1 cellular context compared by ENCODE assay signal in the genomic region with DNA sequence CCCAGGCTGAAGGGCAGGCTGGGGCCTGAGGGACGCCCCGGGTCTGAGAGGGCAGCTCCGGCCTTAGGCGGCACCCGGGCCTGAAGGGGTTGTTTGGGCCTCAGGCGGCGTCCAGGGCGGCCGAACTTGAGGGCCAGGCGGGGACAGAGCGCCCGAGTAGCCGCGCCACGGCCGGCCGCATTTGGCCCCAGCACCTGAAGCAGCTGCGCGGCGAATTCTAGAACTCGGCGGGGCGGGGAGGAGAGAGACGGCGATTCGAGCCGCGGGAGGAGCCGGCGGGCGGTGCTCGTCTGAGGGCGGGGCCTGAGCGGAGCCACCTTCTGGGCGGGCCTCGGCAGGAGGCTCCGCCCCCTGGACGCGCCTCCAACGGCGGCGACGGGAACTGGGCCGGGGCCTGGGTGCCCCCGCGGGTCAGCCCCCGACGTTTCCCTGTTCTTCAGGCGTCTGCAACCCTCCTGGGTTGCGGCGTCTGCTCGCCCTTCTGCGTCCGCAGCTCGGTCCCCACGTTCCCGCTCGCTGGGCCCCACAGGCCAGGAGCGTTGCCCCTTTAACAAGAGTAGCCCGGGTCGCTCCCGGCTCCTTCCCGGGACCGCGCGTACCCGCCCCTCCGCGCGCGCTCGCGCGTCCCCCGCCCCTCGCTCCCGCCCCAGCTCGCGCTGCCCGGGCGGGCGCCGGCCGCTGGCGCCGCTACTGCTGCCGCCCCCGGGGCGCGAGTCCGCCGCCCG.
A peak's percentile ranks its signal among the peaks of the same experiment; 100 is the strongest.
TF ChIP-seq lines count a peak whose summit lies in the region.

A gene with protein sequence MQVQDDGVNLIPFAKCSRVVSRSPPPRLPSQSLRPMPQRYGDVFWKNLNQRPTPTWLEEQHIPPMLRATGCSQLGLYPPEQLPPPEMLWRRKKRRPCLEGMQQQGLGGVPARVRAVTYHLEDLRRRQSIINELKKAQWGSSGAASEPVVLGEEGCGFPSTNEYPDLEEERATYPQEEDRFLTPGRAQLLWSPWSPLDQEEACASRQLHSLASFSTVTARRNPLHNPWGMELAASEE (minus strand): TSS at position 221 of the 725 bp plus-strand sequence. CDS start 3,085 bp downstream, outside the sequence.
A gene (plus strand): TSS at position 649 of the 725 bp plus-strand sequence. CDS start 2,297 bp downstream, outside the sequence.

TF ChIP-seq in HepG2, 621 proteins besides CTCF, POLR2A, EP300 and RAD21 (continued from another document and continues in another):
- TF ChIP-seq CREM (IDR thresholded peaks at IDR 0.05) (no peak), CREM (CRISPR knock-in tag; IDR thresholded peaks at IDR 0.05) (no peak), ZBTB7B (CRISPR knock-in tag; IDR thresholded peaks at IDR 0.05) (no peak), SUZ12 (IDR thresholded peaks at IDR 0.05; ENCODE audit: low read depth, low read length) (no peak), IRX3 (CRISPR knock-in tag; IDR thresholded peaks at IDR 0.05; ENCODE audit: borderline replicate concordance, low read depth) (0 out of 2 replicates have a peak, but pooled peaks have one; percentile 51), ZFP62 (CRISPR knock-in tag; IDR thresholded peaks at IDR 0.05) (no peak), NR2C2 (CRISPR knock-in tag; IDR thresholded peaks at IDR 0.05; ENCODE audit: borderline replicate concordance) (0 out of 2 replicates have a peak, but pooled peaks have one; percentile 45), ZNF891 (CRISPR knock-in tag; IDR thresholded peaks at IDR 0.05) (no peak), NFE2L2 (IDR thresholded peaks at IDR 0.05; ENCODE audit: low read length) (no peak), SOX6 (IDR thresholded peaks at IDR 0.05) (no peak), SOX6 (CRISPR knock-in tag; IDR thresholded peaks at IDR 0.05) (no peak), ZNF841 (CRISPR knock-in tag; IDR thresholded peaks at IDR 0.05; ENCODE audit: borderline replicate concordance) (no peak), FOXM1 (CRISPR knock-in tag; IDR thresholded peaks at IDR 0.05) (no peak), SMARCC2 (IDR thresholded peaks at IDR 0.05) (no peak), ZNF570 (CRISPR knock-in tag; IDR thresholded peaks at IDR 0.05; ENCODE audit: borderline replicate concordance) (no peak), MIER2 (CRISPR knock-in tag; IDR thresholded peaks at IDR 0.05) (no peak), ARID2 (CRISPR knock-in tag; IDR thresholded peaks at IDR 0.05; ENCODE audit: borderline replicate concordance) (0 out of 2 replicates have a peak, but pooled peaks have one; percentile 63), KDM5A (IDR thresholded peaks at IDR 0.05; ENCODE audit: borderline replicate concordance, low read length) (no peak; the same call in 1 of the 2 replicates), YEATS2 (CRISPR knock-in tag; IDR thresholded peaks at IDR 0.05; ENCODE audit: borderline replicate concordance) (peak; percentile 35; the same call in 1 of the 2 replicates), ESRRA (CRISPR knock-in tag; IDR thresholded peaks at IDR 0.05; ENCODE audit: low read depth) (no peak; the same call in 1 of the 2 replicates), TCF7L2 (IDR thresholded peaks at IDR 0.05; ENCODE audit: low read depth, low read length) (no peak), SP1 (IDR thresholded peaks at IDR 0.05) (0 out of 2 replicates have a peak, but pooled peaks have one; percentile 52), SP1 (CRISPR knock-in tag; IDR thresholded peaks at IDR 0.05) (peak; percentile 89), PLRG1 (conservative IDR thresholded peaks at IDR 0.05) (no peak), ZNF33B (CRISPR knock-in tag; IDR thresholded peaks at IDR 0.05) (peak; percentile 78; the same call in 1 of the 2 replicates), ZFP37 (CRISPR knock-in tag; IDR thresholded peaks at IDR 0.05; ENCODE audit: borderline replicate concordance) (no peak), HMG20A (CRISPR knock-in tag; IDR thresholded peaks at IDR 0.05; ENCODE audit: borderline replicate concordance) (no peak), ZNF343 (CRISPR knock-in tag; IDR thresholded peaks at IDR 0.05) (0 out of 2 replicates have a peak, but pooled peaks have one; percentile 41), ZNF552 (CRISPR knock-in tag; IDR thresholded peaks at IDR 0.05; ENCODE audit: borderline replicate concordance) (no peak), KDM3A (CRISPR knock-in tag; IDR thresholded peaks at IDR 0.05; ENCODE audit: low read depth) (no peak), ELF3 (CRISPR knock-in tag; IDR thresholded peaks at IDR 0.05) (peak; percentile 32; the same call in 1 of the 2 replicates), KAT2B (IDR thresholded peaks at IDR 0.05; ENCODE audit: borderline replicate concordance, low read depth, low read length) (no peak), PAWR (CRISPR knock-in tag; IDR thresholded peaks at IDR 0.05; ENCODE audit: borderline replicate concordance) (no peak), HCFC1 (IDR thresholded peaks at IDR 0.05; ENCODE audit: low read depth, low read length) (no peak), ZNF350 (CRISPR knock-in tag; IDR thresholded peaks at IDR 0.05; ENCODE audit: borderline replicate concordance, low read depth) (no peak), IKZF1 (IDR thresholded peaks at IDR 0.05) (no peak), HOXA5 (CRISPR knock-in tag; IDR thresholded peaks at IDR 0.05) (peak; percentile 46), ZFP82 (CRISPR knock-in tag; IDR thresholded peaks at IDR 0.05; ENCODE audit: borderline replicate concordance) (0 out of 2 replicates have a peak, but pooled peaks have one; percentile 30), MTF1 (CRISPR knock-in tag; IDR thresholded peaks at IDR 0.05) (0 out of 2 replicates have a peak, but pooled peaks have one; percentile 57), ZNF7 (CRISPR knock-in tag; IDR thresholded peaks at IDR 0.05) (no peak), PRPF4 (IDR thresholded peaks at IDR 0.05; ENCODE audit: low read depth, low read length, poor library complexity, severe bottlenecking) (no peak), ZIK1 (CRISPR knock-in tag; IDR thresholded peaks at IDR 0.05; ENCODE audit: borderline replicate concordance, low read depth) (no peak), ZNF260 (CRISPR knock-in tag; IDR thresholded peaks at IDR 0.05; ENCODE audit: borderline replicate concordance, low read depth) (no peak), KMT2A (CRISPR knock-in tag; IDR thresholded peaks at IDR 0.05) (0 out of 2 replicates have a peak, but pooled peaks have one; percentile 16), EEA1 (CRISPR knock-in tag; IDR thresholded peaks at IDR 0.05; ENCODE audit: borderline replicate concordance) (no peak), BRCA1 (CRISPR knock-in tag; IDR thresholded peaks at IDR 0.05) (no peak), AKAP8 (CRISPR knock-in tag; IDR thresholded peaks at IDR 0.05) (0 out of 2 replicates have a peak, but pooled peaks have one; percentile 24), ZNF296 (CRISPR knock-in tag; conservative IDR thresholded peaks at IDR 0.05) (no peak), HDAC6 (IDR thresholded peaks at IDR 0.05; ENCODE audit: low read depth, low read length) (no peak), ISX (CRISPR knock-in tag; conservative IDR thresholded peaks at IDR 0.05) (no peak; the same call in 1 of the 2 replicates)
- TF ChIP-seq, protein P1, sequence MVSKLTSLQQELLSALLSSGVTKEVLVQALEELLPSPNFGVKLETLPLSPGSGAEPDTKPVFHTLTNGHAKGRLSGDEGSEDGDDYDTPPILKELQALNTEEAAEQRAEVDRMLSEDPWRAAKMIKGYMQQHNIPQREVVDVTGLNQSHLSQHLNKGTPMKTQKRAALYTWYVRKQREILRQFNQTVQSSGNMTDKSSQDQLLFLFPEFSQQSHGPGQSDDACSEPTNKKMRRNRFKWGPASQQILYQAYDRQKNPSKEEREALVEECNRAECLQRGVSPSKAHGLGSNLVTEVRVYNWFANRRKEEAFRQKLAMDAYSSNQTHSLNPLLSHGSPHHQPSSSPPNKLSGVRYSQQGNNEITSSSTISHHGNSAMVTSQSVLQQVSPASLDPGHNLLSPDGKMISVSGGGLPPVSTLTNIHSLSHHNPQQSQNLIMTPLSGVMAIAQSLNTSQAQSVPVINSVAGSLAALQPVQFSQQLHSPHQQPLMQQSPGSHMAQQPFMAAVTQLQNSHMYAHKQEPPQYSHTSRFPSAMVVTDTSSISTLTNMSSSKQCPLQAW (CRISPR knock-in tag; IDR thresholded peaks at IDR 0.05): no peak
- TF ChIP-seq, protein P2, sequence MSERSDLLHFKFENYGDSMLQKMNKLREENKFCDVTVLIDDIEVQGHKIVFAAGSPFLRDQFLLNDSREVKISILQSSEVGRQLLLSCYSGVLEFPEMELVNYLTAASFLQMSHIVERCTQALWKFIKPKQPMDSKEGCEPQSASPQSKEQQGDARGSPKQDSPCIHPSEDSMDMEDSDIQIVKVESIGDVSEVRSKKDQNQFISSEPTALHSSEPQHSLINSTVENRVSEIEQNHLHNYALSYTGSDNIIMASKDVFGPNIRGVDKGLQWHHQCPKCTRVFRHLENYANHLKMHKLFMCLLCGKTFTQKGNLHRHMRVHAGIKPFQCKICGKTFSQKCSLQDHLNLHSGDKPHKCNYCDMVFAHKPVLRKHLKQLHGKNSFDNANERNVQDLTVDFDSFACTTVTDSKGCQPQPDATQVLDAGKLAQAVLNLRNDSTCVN (CRISPR knock-in tag; IDR thresholded peaks at IDR 0.05; ENCODE audit: borderline replicate concordance): 0 out of 2 replicates have a peak, but pooled peaks have one; percentile 64
- TF ChIP-seq, protein P3, sequence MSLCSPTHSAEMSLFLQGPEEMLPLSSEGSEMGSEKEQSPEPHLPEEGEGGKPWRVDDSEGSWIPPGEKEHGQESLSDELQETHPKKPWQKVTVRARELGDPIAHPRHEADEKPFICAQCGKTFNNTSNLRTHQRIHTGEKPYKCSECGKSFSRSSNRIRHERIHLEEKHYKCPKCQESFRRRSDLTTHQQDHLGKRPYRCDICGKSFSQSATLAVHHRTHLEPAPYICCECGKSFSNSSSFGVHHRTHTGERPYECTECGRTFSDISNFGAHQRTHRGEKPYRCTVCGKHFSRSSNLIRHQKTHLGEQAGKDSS (CRISPR knock-in tag; IDR thresholded peaks at IDR 0.05; ENCODE audit: borderline replicate concordance, low read depth): no peak
- TF ChIP-seq, protein P4, sequence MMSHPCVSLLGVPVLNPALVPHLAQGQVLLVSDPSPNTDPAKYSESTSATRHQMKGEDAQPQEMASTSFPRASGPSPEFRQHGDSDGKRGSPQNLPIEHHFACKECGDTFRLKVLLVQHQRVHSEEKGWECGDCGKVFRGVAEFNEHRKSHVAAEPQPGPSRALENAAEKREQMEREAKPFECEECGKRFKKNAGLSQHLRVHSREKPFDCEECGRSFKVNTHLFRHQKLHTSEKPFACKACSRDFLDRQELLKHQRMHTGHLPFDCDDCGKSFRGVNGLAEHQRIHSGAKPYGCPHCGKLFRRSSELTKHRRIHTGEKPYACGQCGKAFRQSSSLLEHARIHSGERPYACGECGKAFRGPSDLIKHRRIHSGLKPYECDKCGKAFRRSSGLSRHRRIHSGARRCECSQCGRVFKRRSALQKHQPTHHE (CRISPR knock-in tag; IDR thresholded peaks at IDR 0.05; ENCODE audit: borderline replicate concordance): no peak
- TF ChIP-seq, protein P5, sequence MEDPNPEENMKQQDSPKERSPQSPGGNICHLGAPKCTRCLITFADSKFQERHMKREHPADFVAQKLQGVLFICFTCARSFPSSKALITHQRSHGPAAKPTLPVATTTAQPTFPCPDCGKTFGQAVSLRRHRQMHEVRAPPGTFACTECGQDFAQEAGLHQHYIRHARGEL (CRISPR knock-in tag; IDR thresholded peaks at IDR 0.05): no peak
- TF ChIP-seq, protein P6, sequence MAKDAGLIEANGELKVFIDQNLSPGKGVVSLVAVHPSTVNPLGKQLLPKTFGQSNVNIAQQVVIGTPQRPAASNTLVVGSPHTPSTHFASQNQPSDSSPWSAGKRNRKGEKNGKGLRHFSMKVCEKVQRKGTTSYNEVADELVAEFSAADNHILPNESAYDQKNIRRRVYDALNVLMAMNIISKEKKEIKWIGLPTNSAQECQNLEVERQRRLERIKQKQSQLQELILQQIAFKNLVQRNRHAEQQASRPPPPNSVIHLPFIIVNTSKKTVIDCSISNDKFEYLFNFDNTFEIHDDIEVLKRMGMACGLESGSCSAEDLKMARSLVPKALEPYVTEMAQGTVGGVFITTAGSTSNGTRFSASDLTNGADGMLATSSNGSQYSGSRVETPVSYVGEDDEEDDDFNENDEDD (CRISPR knock-in tag; IDR thresholded peaks at IDR 0.05; ENCODE audit: borderline replicate concordance): peak; percentile 56; the same call in 1 of the 2 replicates
- TF ChIP-seq, protein P7, sequence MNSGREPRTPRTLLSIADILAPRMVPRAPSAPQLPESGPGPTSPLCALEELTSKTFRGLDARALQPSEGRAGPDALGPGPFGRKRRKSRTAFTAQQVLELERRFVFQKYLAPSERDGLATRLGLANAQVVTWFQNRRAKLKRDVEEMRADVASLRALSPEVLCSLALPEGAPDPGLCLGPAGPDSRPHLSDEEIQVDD (CRISPR knock-in tag; IDR thresholded peaks at IDR 0.05; ENCODE audit: borderline replicate concordance): no peak; the same call in 1 of the 2 replicates
- TF ChIP-seq, protein P8, sequence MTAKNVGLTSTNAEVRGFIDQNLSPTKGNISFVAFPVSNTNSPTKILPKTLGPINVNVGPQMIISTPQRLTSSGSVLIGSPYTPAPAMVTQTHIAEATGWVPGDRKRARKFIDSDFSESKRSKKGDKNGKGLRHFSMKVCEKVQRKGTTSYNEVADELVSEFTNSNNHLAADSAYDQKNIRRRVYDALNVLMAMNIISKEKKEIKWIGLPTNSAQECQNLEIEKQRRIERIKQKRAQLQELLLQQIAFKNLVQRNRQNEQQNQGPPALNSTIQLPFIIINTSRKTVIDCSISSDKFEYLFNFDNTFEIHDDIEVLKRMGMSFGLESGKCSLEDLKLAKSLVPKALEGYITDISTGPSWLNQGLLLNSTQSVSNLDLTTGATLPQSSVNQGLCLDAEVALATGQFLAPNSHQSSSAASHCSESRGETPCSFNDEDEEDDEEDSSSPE (CRISPR knock-in tag; IDR thresholded peaks at IDR 0.05): peak; percentile 43; the same call in 1 of the 2 replicates
- TF ChIP-seq, protein P9, sequence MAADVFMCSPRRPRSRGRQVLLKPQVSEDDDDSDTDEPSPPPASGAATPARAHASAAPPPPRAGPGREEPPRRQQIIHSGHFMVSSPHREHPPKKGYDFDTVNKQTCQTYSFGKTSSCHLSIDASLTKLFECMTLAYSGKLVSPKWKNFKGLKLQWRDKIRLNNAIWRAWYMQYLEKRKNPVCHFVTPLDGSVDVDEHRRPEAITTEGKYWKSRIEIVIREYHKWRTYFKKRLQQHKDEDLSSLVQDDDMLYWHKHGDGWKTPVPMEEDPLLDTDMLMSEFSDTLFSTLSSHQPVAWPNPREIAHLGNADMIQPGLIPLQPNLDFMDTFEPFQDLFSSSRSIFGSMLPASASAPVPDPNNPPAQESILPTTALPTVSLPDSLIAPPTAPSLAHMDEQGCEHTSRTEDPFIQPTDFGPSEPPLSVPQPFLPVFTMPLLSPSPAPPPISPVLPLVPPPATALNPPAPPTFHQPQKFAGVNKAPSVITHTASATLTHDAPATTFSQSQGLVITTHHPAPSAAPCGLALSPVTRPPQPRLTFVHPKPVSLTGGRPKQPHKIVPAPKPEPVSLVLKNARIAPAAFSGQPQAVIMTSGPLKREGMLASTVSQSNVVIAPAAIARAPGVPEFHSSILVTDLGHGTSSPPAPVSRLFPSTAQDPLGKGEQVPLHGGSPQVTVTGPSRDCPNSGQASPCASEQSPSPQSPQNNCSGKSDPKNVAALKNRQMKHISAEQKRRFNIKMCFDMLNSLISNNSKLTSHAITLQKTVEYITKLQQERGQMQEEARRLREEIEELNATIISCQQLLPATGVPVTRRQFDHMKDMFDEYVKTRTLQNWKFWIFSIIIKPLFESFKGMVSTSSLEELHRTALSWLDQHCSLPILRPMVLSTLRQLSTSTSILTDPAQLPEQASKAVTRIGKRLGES (CRISPR knock-in tag; IDR thresholded peaks at IDR 0.05; ENCODE audit: borderline replicate concordance): no peak
